Comparison of ENCODE assay signal across 8 cellular contexts in genomic region chr11:47848636-47849155, GRCh38. TPM values are rescaled to one million over a fixed set of nuclear protein-coding genes. Genes with fewer than 3 reads are reported as not detected.
DNase-seq lines count a peak whose midpoint lies in the region; ATAC-seq and TF ChIP-seq lines count a peak whose summit lies in the region.

No MANE protein-coding gene starts in this region.

- DNase-seq in brain microvascular endothelial cell (no peak), mucosa of descending colon (no peak), NCI-H345 treated with DMSO at 0.1 percent for 48 hours (lab: John Stamatoyannopoulos, UW; ENCODE audit: unreplicated experiment) (no peak), COR-L47 (lab: John Stamatoyannopoulos, UW) (no peak), NCI-H2171 treated with DMSO at 0.1 percent for 48 hours (lab: John Stamatoyannopoulos, UW) (no peak)
- no peak for DNase-seq in NK-92 treated with Interleukin-12 subunit alpha and Interleukin-12 subunit beta, amount 100 ng/mL, for 24 hours (lab: John Stamatoyannopoulos, UW)

- in situ Hi-C loops in brain microvascular endothelial cell (cut with HindIII; ENCODE audit: low pct_ligation_motif_present, low sequenced_read_pairs): no loop called here

- peaks cover 16% of the 10 kb centered on the region for H3K4me1 ChIP-seq in mucosa of descending colon (ENCODE audit: low read depth)

- no peak for TF ChIP-seq CTCF in brain microvascular endothelial cell (IDR thresholded peaks at IDR 0.05; ENCODE audit: low read depth, low read length, missing control alignments)
- TF ChIP-seq CTCF in mucosa of descending colon (IDR thresholded peaks at IDR 0.05): no peak

- peak overlapping the region; percentile 72 for H3K27ac ChIP-seq in brain microvascular endothelial cell

- ATAC-seq in GM18868 (IDR thresholded peaks at IDR 0.05; ENCODE audit: unreplicated experiment) (peak; percentile 4), HG03196 (IDR thresholded peaks at IDR 0.05; ENCODE audit: unreplicated experiment) (peak; percentile 72), mucosa of descending colon (no peak)

- no peaks in the 10 kb centered on the region for H3K27me3 ChIP-seq in brain microvascular endothelial cell (replicated peaks)

- peak overlapping the region; percentile 98 for H3K4me3 ChIP-seq in brain microvascular endothelial cell (ENCODE audit: low read depth, low read length)
- peak overlapping the region; percentile 76 for H3K4me3 ChIP-seq in mucosa of descending colon

- intact Hi-C loops in mucosa of descending colon (cut with DNase I, micrococcal nuclease): no loop called here

- H3K36me3 ChIP-seq in brain microvascular endothelial cell (replicated peaks) (no peaks in the 10 kb centered on the region), mucosa of descending colon (ENCODE audit: low read depth) (no peaks in the 10 kb centered on the region)

- H3K9me3 ChIP-seq in mucosa of descending colon: no peaks in the 10 kb centered on the region

RNA-seq across cellular contexts. Expression of gene NUP160, which starts 0.5 kb away (rescaled TPM):
- 10 to 100 TPM; 24.3 to 28.4 (median 28.2) TPM for total RNA-seq in mucosa of descending colon
